10 cellular contexts compared by ENCODE assay signal in genomic region chr6:90274481-90275030, GRCh38. TPM values are rescaled to one million over a fixed set of nuclear protein-coding genes. Genes with fewer than 3 reads are reported as not detected.
DNase-seq lines count a peak whose midpoint lies in the region; TF ChIP-seq lines count a peak whose summit lies in the region.
"Had no signal": no experiment of that assay in that cellular context is flagged by ENCODE, and none has a peak within 500 bp of the region (broad histone marks: within the 10 kb centered on the region; RNA-seq: fewer than 3 reads in every experiment).

No MANE protein-coding gene starts in this region.

- H3K9me3 ChIP-seq in HEK293 (ENCODE audit: control insufficient read depth, insufficient read depth, low read depth, low read length) (no peaks in the 10 kb centered on the region), osteoblast (ENCODE audit: low read depth, low read length) (no peaks in the 10 kb centered on the region)
- H3K9me3 ChIP-seq: neutrophil had no signal

- no peak overlapping the region for H2AFZ ChIP-seq in osteoblast (ENCODE audit: low read length)

- H3K4me3 ChIP-seq in HEK293 (ENCODE audit: low read depth, low read length): no peak overlapping the region
- no peak overlapping the region for H3K4me3 ChIP-seq in fibroblast of villous mesenchyme (ENCODE audit: low read depth, low read length)
- no peak overlapping the region for H3K4me3 ChIP-seq in osteoblast (ENCODE audit: insufficient read depth, low read length)

- peak; percentile 86 for DNase-seq in activated CD4-positive, alpha-beta memory T cell treated with anti-CD3 and anti-CD28 coated beads, Interleukin-2, amount 10 ng/mL, durations not matched to agents 7 days and 5 days
- DNase-seq in fibroblast of villous mesenchyme (ENCODE audit: low read depth) (no peak), SW 1271 (lab: John Stamatoyannopoulos, UW) (no peak), NCI-H510A treated with DMSO at 0.1 percent for 48 hours (lab: John Stamatoyannopoulos, UW) (no peak), cerebellar nuclear complex (lab: John Stamatoyannopoulos, UW) (no peak), osteoblast (ENCODE audit: insufficient read length, low spot score, missing footprints) (no peak)
- peak; percentile 69 to 84 for DNase-seq in stimulated activated CD8-positive, alpha-beta memory T cell treated with anti-CD3 and anti-CD28 coated beads, Interleukin-2, amount 100 ng/mL, for 1 hour (ENCODE audit: low read depth in 2 of 2)

- H3K4me1 ChIP-seq in HEK293 (ENCODE audit: control insufficient read depth, insufficient read depth, low read length): peaks cover 11% of the 10 kb centered on the region; the same call in 1 of the 2 replicates
- H3K4me1 ChIP-seq in osteoblast (ENCODE audit: insufficient read depth, low read length): no peaks in the 10 kb centered on the region

- H3K27ac ChIP-seq in HEK293 (ENCODE audit: extremely low read depth, low read depth, low read length) (no peak overlapping the region), osteoblast (ENCODE audit: low read depth, low read length) (no peak overlapping the region)
- H3K27ac ChIP-seq: neutrophil had no signal

- H3K4me3 Mint-ChIP-seq in activated CD4-positive, alpha-beta memory T cell treated with anti-CD3 and anti-CD28 coated beads, Interleukin-2, amount 10 ng/mL, durations not matched to agents 7 days and 5 days: peak overlapping the region; percentile 32
- H3K4me3 Mint-ChIP-seq: dendritic cell treated with granulocyte-macrophage colony-stimulating factor and Interleukin-4, amounts not matched to agents 40 ng/mL and 50 ng/mL, for 4 days had no signal

- H3K36me3 Mint-ChIP-seq in activated CD4-positive, alpha-beta memory T cell treated with anti-CD3 and anti-CD28 coated beads, Interleukin-2, amount 10 ng/mL, durations not matched to agents 7 days and 5 days (ENCODE audit: low read depth): peaks cover 41% of the 10 kb centered on the region

- no peak overlapping the region for H3K4me2 ChIP-seq in osteoblast (ENCODE audit: insufficient read depth, low read length)

- H3K27me3 ChIP-seq in osteoblast (ENCODE audit: insufficient read depth, low read length): peaks cover 21% of the 10 kb centered on the region
- H3K27me3 ChIP-seq: neutrophil had no signal

- POLR2A ChIA-PET in HEK293 (lab: Yijun Ruan, JAX): no interaction called here
- POLR2A ChIA-PET in activated CD4-positive, alpha-beta memory T cell treated with anti-CD3 and anti-CD28 coated beads, Interleukin-2, amount 10 ng/mL, durations not matched to agents 7 days and 5 days (lab: Charles Lee): interaction anchor here (0.8 to 4.4 kb wide), 9 partner anchors 10 to 194 kb away, joined by 3 to 57 read pairs (median 4); no protein-coding TSS in a partner anchor

- no peaks in the 10 kb centered on the region for H4K20me1 ChIP-seq in osteoblast (ENCODE audit: insufficient read depth, low read length)

- peak overlapping the region; percentile 58 for H3K27ac Mint-ChIP-seq in activated CD4-positive, alpha-beta memory T cell treated with anti-CD3 and anti-CD28 coated beads, Interleukin-2, amount 10 ng/mL, durations not matched to agents 7 days and 5 days
- H3K27ac Mint-ChIP-seq: dendritic cell treated with granulocyte-macrophage colony-stimulating factor and Interleukin-4, amounts not matched to agents 40 ng/mL and 50 ng/mL, for 4 days had no signal

- peak; percentile 20; the same call in 1 of the 2 replicates for TF ChIP-seq CTCF in HEK293 (tag by site-specific recombination; IDR thresholded peaks at IDR 0.05)
- peak; percentile 24 for TF ChIP-seq CTCF in fibroblast of villous mesenchyme (IDR thresholded peaks at IDR 0.05; ENCODE audit: insufficient read depth, low read depth, low read length)
- no peak for TF ChIP-seq CTCF in osteoblast (IDR thresholded peaks at IDR 0.05; ENCODE audit: extremely low read depth, low read depth, low read length)

- CTCF ChIA-PET in HEK293 (lab: Yijun Ruan, JAX): interaction anchor here (0.7 to 1.8 kb wide), 6 partner anchors 10 to 205 kb away, joined by 3 to 8 read pairs (median 5); no protein-coding TSS in a partner anchor
- CTCF ChIA-PET in activated CD4-positive, alpha-beta memory T cell treated with anti-CD3 and anti-CD28 coated beads, Interleukin-2, amount 10 ng/mL, durations not matched to agents 7 days and 5 days (lab: Charles Lee): interaction anchor here (0.9 to 3.8 kb wide), 5 partner anchors 10 to 195 kb away, joined by 3 to 23 read pairs (median 4); no protein-coding TSS in a partner anchor

- H3K9me3 Mint-ChIP-seq in activated CD4-positive, alpha-beta memory T cell treated with anti-CD3 and anti-CD28 coated beads, Interleukin-2, amount 10 ng/mL, durations not matched to agents 7 days and 5 days: peaks cover 6% of the 10 kb centered on the region
- H3K9me3 Mint-ChIP-seq: dendritic cell treated with granulocyte-macrophage colony-stimulating factor and Interleukin-4, amounts not matched to agents 40 ng/mL and 50 ng/mL, for 4 days had no signal

- H3K79me2 ChIP-seq in osteoblast (ENCODE audit: insufficient read depth, low read length): no peaks in the 10 kb centered on the region

- peaks cover 10% of the 10 kb centered on the region for H3K27me3 Mint-ChIP-seq in activated CD4-positive, alpha-beta memory T cell treated with anti-CD3 and anti-CD28 coated beads, Interleukin-2, amount 10 ng/mL, durations not matched to agents 7 days and 5 days
- H3K27me3 Mint-ChIP-seq: dendritic cell treated with granulocyte-macrophage colony-stimulating factor and Interleukin-4, amounts not matched to agents 40 ng/mL and 50 ng/mL, for 4 days had no signal

- no peaks in the 10 kb centered on the region for H3K36me3 ChIP-seq in HEK293 (ENCODE audit: control insufficient read depth in 2 of 2, insufficient read depth in 1 of 2, low read length in 2 of 2)
- no peaks in the 10 kb centered on the region for H3K36me3 ChIP-seq in osteoblast (ENCODE audit: insufficient read depth, low read length)
- H3K36me3 ChIP-seq: neutrophil had no signal

- H3K4me1 Mint-ChIP-seq in activated CD4-positive, alpha-beta memory T cell treated with anti-CD3 and anti-CD28 coated beads, Interleukin-2, amount 10 ng/mL, durations not matched to agents 7 days and 5 days: peaks cover 51% of the 10 kb centered on the region

TF ChIP-seq in HEK293, 187 proteins besides CTCF, POLR2A, EP300 and RAD21:
- no peak for TF ChIP-seq ZNF707 (tag by site-specific recombination; IDR thresholded peaks at IDR 0.05)
- no peak for TF ChIP-seq YY1 (tag by site-specific recombination; IDR thresholded peaks at IDR 0.05)
- no peak for TF ChIP-seq ZFP37 (tag by site-specific recombination; IDR thresholded peaks at IDR 0.05)
- TF ChIP-seq OVOL3 (tag by site-specific recombination; IDR thresholded peaks at IDR 0.05): no peak
- no peak for TF ChIP-seq IKZF3 (tag by site-specific recombination; IDR thresholded peaks at IDR 0.05)
- peak; percentile 16; the same call in 1 of the 2 replicates for TF ChIP-seq EGR2 (tag by site-specific recombination; IDR thresholded peaks at IDR 0.05; ENCODE audit: low read depth)
- peak; percentile 3; the same call in 1 of the 2 replicates for TF ChIP-seq ZNF654 (tag by site-specific recombination; IDR thresholded peaks at IDR 0.05; ENCODE audit: low read depth)
- peak; percentile 85 for TF ChIP-seq SCRT2 (tag by site-specific recombination; IDR thresholded peaks at IDR 0.05)

RNA-seq across cellular contexts. Expression of gene BACH2, which starts 22.1 kb away (rescaled TPM):
- 10 to 100 TPM; 30.3 to 31.1 TPM for total RNA-seq in activated CD4-positive, alpha-beta memory T cell treated with anti-CD3 and anti-CD28 coated beads, Interleukin-2, amount 10 ng/mL, durations not matched to agents 7 days and 5 days
- total RNA-seq in fibroblast of villous mesenchyme (under 0.01 and 0.64 TPM in 2 replicates), osteoblast (3.6 and 4.4 TPM in 2 replicates)

Comparison
In these comparisons a context has a peak if more than half of its experiments do, and no peak if none do; other contexts are left out.
1. DNase-seq: peak in activated CD4-positive, alpha-beta memory T cell treated with anti-CD3 and anti-CD28 coated beads, Interleukin-2, amount 10 ng/mL, durations not matched to agents 7 days and 5 days (single experiment) and stimulated activated CD8-positive, alpha-beta memory T cell treated with anti-CD3 and anti-CD28 coated beads, Interleukin-2, amount 100 ng/mL, for 1 hour (2 of 2); none in fibroblast of villous mesenchyme (single experiment), SW 1271 (0 of 2), NCI-H510A treated with DMSO at 0.1 percent for 48 hours (single experiment), cerebellar nuclear complex (0 of 2) and osteoblast (single experiment).